Comparison of ENCODE assay signal across 8 cellular contexts in the genomic region with DNA sequence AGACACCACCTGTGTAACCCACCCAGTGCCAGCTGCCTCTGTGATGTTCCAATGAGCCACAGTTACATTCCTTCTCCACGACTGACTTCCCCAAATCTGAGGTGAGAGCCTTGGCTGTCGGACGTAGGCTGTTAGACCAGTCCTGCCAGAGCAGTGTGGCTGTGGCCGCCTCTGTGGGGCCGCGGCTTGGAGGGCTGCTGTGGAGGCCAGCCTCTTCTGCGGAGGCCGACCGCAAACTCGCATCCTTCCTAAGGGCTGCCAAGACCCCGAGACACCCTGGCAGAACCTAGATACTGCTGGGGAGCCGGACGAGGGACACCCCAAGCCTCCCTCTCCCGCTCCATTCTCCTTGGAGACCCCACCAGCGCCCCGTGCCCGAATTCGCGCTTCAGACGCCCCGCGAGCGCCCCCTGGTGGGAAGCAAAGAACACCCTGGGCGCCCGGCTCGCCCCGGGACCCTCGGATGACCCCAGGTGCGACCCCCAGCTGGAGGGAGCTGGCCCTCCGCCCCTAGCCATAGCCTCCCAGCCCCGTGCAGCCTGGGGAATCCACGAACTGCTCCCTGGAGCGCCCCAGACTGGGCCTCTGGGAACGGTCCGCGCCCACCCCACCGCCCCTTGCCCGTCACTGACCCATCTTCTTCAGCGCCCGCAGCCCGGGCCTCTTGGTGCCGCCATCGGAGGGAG. TPM values are rescaled to one million over a fixed set of nuclear protein-coding genes. Genes with fewer than 3 reads are reported as not detected.
A peak's percentile ranks its signal among the peaks of the same experiment; 100 is the strongest.
DNase-seq lines count a peak whose midpoint lies in the region; ATAC-seq and TF ChIP-seq lines count a peak whose summit lies in the region.

No MANE protein-coding gene starts in this region.

- no peaks in the 10 kb centered on the region for H3K9me3 Mint-ChIP-seq in activated T-helper 2 cell treated with anti-CD3 and anti-CD28 coated beads, Interferon-gamma antibody, Interleukin-2, Interleukin-4, amounts not matched to agents 10 μg/mL and 5 μg/mL and 100 μg/mL, durations not matched to agents 14 hours and 24 hours and 36 hours

- H3K27ac Mint-ChIP-seq in activated T-helper 2 cell treated with anti-CD3 and anti-CD28 coated beads, Interferon-gamma antibody, Interleukin-2, Interleukin-4, amounts not matched to agents 10 μg/mL and 5 μg/mL and 100 μg/mL, durations not matched to agents 14 hours and 24 hours and 36 hours = no peak overlapping the region

- ATAC-seq in GM18517 (IDR thresholded peaks at IDR 0.05; ENCODE audit: unreplicated experiment) (no peak), HG03520 (IDR thresholded peaks at IDR 0.05; ENCODE audit: unreplicated experiment) (no peak)

- CTCF ChIA-PET in GM10248 (lab: Yijun Ruan, JAX) = interaction anchor here (0.7 to 13.5 kb wide), 7 partner anchors 8 to 210 kb away, joined by 3 to 316 read pairs (median 6); partner anchors contain the start of gene HEXIM1

- intact Hi-C loops in activated T-helper 2 cell treated with anti-CD3 and anti-CD28 coated beads, Interferon-gamma antibody, Interleukin-2, Interleukin-4, amounts not matched to agents 10 μg/mL and 5 μg/mL and 100 μg/mL, durations not matched to agents 14 hours and 24 hours and 36 hours (cut with micrococcal nuclease) = loop anchor here (5.0 kb wide), 2 partner anchors 234 to 354 kb away; partner anchors contain the start of gene EFTUD2
- intact Hi-C loops in head of caudate nucleus (cut with DNase I) (no loop called here), posterior vena cava (cut with DNase I) (loop anchor here (10.0 kb wide), 2 partner anchors 217 to 253 kb away; partner anchors contain the start of gene GFAP (in 1 of the 2))

- peak overlapping the region; percentile 64 for H3K4me3 Mint-ChIP-seq in activated T-helper 2 cell treated with anti-CD3 and anti-CD28 coated beads, Interferon-gamma antibody, Interleukin-2, Interleukin-4, amounts not matched to agents 10 μg/mL and 5 μg/mL and 100 μg/mL, durations not matched to agents 14 hours and 24 hours and 36 hours (ENCODE audit: low read depth)

- peaks cover 13% of the 10 kb centered on the region for H3K4me1 Mint-ChIP-seq in activated T-helper 2 cell treated with anti-CD3 and anti-CD28 coated beads, Interferon-gamma antibody, Interleukin-2, Interleukin-4, amounts not matched to agents 10 μg/mL and 5 μg/mL and 100 μg/mL, durations not matched to agents 14 hours and 24 hours and 36 hours (ENCODE audit: low read depth)

- DNase-seq in GM10248 (ENCODE audit: extremely low spot score) (peak; percentile 61), NCI-H1930 (lab: John Stamatoyannopoulos, UW) (peak; percentile 33 to 56), head of caudate nucleus (peak in 23 of 42 donors; percentile 15 to 71 (median 48)), posterior vena cava (ENCODE audit: low spot score) (peak; percentile 87), GOT3 (lab: John Stamatoyannopoulos, UW) (no peak)
- peak; percentile 40 for DNase-seq in activated T-helper 2 cell treated with anti-CD3 and anti-CD28 coated beads, Interferon-gamma antibody, Interleukin-2, Interleukin-4, amounts not matched to agents 10 μg/mL and 5 μg/mL and 100 μg/mL, durations not matched to agents 14 hours and 24 hours and 36 hours (ENCODE audit: low spot score)

- TF ChIP-seq CTCF in GM10248 (IDR thresholded peaks at IDR 0.05; ENCODE audit: control extremely low read depth, extremely low read depth, low read depth, missing control alignments) = peak; percentile 53

- H3K36me3 Mint-ChIP-seq in activated T-helper 2 cell treated with anti-CD3 and anti-CD28 coated beads, Interferon-gamma antibody, Interleukin-2, Interleukin-4, amounts not matched to agents 10 μg/mL and 5 μg/mL and 100 μg/mL, durations not matched to agents 14 hours and 24 hours and 36 hours (ENCODE audit: low read depth) = no peaks in the 10 kb centered on the region

- POLR2A ChIA-PET in GM10248 (lab: Yijun Ruan, JAX) = interaction anchor here (1.5 kb wide), 1 partner anchor 17 kb away, joined by 5 read pairs; the partner anchor contains the start of gene HEXIM1

- H3K27me3 Mint-ChIP-seq in activated T-helper 2 cell treated with anti-CD3 and anti-CD28 coated beads, Interferon-gamma antibody, Interleukin-2, Interleukin-4, amounts not matched to agents 10 μg/mL and 5 μg/mL and 100 μg/mL, durations not matched to agents 14 hours and 24 hours and 36 hours (ENCODE audit: low read depth) = peaks cover 8% of the 10 kb centered on the region

RNA-seq across cellular contexts. Expression of gene PLCD3, which starts 0.6 kb away (rescaled TPM):
- 4.0 and 4.4 TPM in 2 replicates for total RNA-seq in activated T-helper 2 cell treated with anti-CD3 and anti-CD28 coated beads, Interferon-gamma antibody, Interleukin-2, Interleukin-4, amounts not matched to agents 10 μg/mL and 5 μg/mL and 100 μg/mL, durations not matched to agents 14 hours and 24 hours and 36 hours
- 10 to 100 TPM; 69.3 to 74.2 TPM for total RNA-seq in posterior vena cava

RNA-seq across cellular contexts. Expression of gene ACBD4, which starts 3.7 kb away (rescaled TPM):
- 12.8 and 15.9 TPM in 2 replicates for total RNA-seq in activated T-helper 2 cell treated with anti-CD3 and anti-CD28 coated beads, Interferon-gamma antibody, Interleukin-2, Interleukin-4, amounts not matched to agents 10 μg/mL and 5 μg/mL and 100 μg/mL, durations not matched to agents 14 hours and 24 hours and 36 hours
- total RNA-seq in posterior vena cava = 10 to 100 TPM; 10.8 to 12.9 TPM

RNA-seq across cellular contexts. Expression of gene HEXIM1, which starts 16.5 kb away (rescaled TPM):
- total RNA-seq in activated T-helper 2 cell treated with anti-CD3 and anti-CD28 coated beads, Interferon-gamma antibody, Interleukin-2, Interleukin-4, amounts not matched to agents 10 μg/mL and 5 μg/mL and 100 μg/mL, durations not matched to agents 14 hours and 24 hours and 36 hours = 46.4 and 48.1 TPM in 2 replicates
- total RNA-seq in posterior vena cava = 10 to 100 TPM; 40.6 to 46.9 TPM

RNA-seq across cellular contexts. Expression of gene HEXIM2, which starts 29.9 kb away (rescaled TPM):
- total RNA-seq in activated T-helper 2 cell treated with anti-CD3 and anti-CD28 coated beads, Interferon-gamma antibody, Interleukin-2, Interleukin-4, amounts not matched to agents 10 μg/mL and 5 μg/mL and 100 μg/mL, durations not matched to agents 14 hours and 24 hours and 36 hours = 7.5 and 7.8 TPM in 2 replicates
- 1 to 10 TPM; 1.6 to 3.0 TPM for total RNA-seq in posterior vena cava

Comparison
In these comparisons a context has a peak if more than half of its experiments do, and no peak if none do; other contexts are left out.
1. RNA of gene PLCD3, which starts 0.6 kb away (total RNA-seq): 69.3 to 74.2 TPM in posterior vena cava; 4.0 to 4.4 TPM in activated T-helper 2 cell treated with anti-CD3 and anti-CD28 coated beads, Interferon-gamma antibody, Interleukin-2, Interleukin-4, amounts not matched to agents 10 μg/mL and 5 μg/mL and 100 μg/mL, durations not matched to agents 14 hours and 24 hours and 36 hours; every median in the first group is over 10 times any median in the second.